Comparison of ENCODE assay signal across 1 cellular context in the genomic region with DNA sequence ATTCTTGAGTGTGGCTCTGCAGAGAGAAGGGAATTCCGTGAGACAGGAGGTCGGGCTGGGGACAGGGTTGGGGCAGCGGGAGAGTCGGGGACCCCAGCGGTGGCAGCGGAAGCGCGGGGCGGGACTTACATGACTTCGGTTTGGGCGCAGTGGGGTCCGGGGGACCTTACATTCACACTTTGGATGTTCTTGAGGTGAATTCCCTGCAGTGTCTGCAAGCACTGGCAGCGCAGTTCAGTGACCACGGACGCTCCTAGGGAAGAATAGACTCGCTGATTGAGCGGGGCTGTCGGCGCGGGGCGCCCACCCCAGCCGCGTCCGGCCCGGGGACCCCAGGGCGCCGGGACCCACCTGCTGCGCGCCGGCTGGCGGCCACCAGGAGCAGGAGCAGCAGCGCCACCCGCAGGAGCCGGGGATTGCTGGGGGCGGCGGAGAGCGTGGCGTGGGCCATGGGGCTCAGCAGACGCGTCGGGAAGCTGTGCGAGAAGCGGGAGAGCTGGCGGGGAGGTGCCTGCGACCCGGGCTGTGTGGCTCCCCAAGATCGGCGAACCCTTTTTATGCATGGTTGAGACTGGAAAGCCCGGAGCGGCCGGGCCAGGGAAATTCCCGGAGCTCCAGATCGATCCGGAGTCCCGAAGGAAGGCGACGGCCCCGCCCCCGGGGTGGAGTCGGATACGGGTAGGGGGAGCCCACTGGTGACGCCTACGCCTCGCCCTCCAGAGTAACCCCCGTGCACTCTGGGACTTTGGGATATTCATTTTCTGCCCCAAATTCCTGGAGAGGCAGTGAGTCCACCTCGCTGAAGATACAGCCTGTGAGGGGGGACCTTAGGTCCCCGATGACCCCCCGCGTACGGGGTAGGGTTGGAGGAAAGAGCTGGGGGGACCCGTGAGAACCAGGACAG.
TF ChIP-seq lines count a peak whose summit lies in the region.

A gene (minus strand): TSS at position 529 of the 904 bp plus-strand sequence. CDS start 78 bp downstream, at position 451.

TF ChIP-seq in K562, 482 proteins besides CTCF, POLR2A, EP300 and RAD21 (continued from another document and continues in another):
- TF ChIP-seq, protein P1, sequence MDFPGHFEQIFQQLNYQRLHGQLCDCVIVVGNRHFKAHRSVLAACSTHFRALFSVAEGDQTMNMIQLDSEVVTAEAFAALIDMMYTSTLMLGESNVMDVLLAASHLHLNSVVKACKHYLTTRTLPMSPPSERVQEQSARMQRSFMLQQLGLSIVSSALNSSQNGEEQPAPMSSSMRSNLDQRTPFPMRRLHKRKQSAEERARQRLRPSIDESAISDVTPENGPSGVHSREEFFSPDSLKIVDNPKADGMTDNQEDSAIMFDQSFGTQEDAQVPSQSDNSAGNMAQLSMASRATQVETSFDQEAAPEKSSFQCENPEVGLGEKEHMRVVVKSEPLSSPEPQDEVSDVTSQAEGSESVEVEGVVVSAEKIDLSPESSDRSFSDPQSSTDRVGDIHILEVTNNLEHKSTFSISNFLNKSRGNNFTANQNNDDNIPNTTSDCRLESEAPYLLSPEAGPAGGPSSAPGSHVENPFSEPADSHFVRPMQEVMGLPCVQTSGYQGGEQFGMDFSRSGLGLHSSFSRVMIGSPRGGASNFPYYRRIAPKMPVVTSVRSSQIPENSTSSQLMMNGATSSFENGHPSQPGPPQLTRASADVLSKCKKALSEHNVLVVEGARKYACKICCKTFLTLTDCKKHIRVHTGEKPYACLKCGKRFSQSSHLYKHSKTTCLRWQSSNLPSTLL (IDR thresholded peaks at IDR 0.05): no peak
- TF ChIP-seq, protein P2, sequence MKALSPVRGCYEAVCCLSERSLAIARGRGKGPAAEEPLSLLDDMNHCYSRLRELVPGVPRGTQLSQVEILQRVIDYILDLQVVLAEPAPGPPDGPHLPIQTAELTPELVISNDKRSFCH (CRISPR knock-in tag; IDR thresholded peaks at IDR 0.05): no peak
- TF ChIP-seq, protein P2 (tag; IDR thresholded peaks at IDR 0.05): no peak
- TF ChIP-seq RUNX1 (IDR thresholded peaks at IDR 0.05; ENCODE audit: low read depth) (no peak), CC2D1A (IDR thresholded peaks at IDR 0.05) (peak; percentile 12; the same call in 1 of the 2 replicates), CTBP1 (IDR thresholded peaks at IDR 0.05; ENCODE audit: borderline replicate concordance) (peak; percentile 45), KDM5B (IDR thresholded peaks at IDR 0.05; ENCODE audit: insufficient replicate concordance, low read depth, low read length) (peak; percentile 71), ZNF197 (CRISPR knock-in tag; IDR thresholded peaks at IDR 0.05; ENCODE audit: low read depth) (no peak), NFYB (IDR thresholded peaks at IDR 0.05; ENCODE audit: extremely low read depth, insufficient read length) (no peak), HSF4 (CRISPR knock-in tag; IDR thresholded peaks at IDR 0.05; ENCODE audit: borderline replicate concordance) (no peak), KLF13 (tag; IDR thresholded peaks at IDR 0.05; ENCODE audit: borderline replicate concordance, low read depth) (no peak), NR2C2 (CRISPR knock-in tag; IDR thresholded peaks at IDR 0.05) (no peak), NR2C2 (tag; IDR thresholded peaks at IDR 0.05) (0 out of 2 replicates have a peak, but pooled peaks have one; percentile 10), SRSF3 (IDR thresholded peaks at IDR 0.05; ENCODE audit: insufficient read depth, low read length) (no peak), CHD2 (IDR thresholded peaks at IDR 0.05; ENCODE audit: low read depth, low read length) (no peak), ILF3 (IDR thresholded peaks at IDR 0.05; ENCODE audit: borderline replicate concordance) (peak; percentile 28; the same call in 1 of the 2 replicates), NFE2 (IDR thresholded peaks at IDR 0.05; ENCODE audit: low read depth) (no peak), SMARCC2 (IDR thresholded peaks at IDR 0.05; ENCODE audit: low read depth) (no peak), ZBTB7A (IDR thresholded peaks at IDR 0.05; ENCODE audit: borderline replicate concordance, control insufficient read depth, low read depth, low read length) (peak; percentile 77; the same call in 1 of the 2 replicates), ZNF707 (CRISPR knock-in tag; conservative IDR thresholded peaks at IDR 0.05) (no peak), BRD4 (IDR thresholded peaks at IDR 0.05) (peak; percentile 48; the same call in 1 of the 2 replicates), NR1H2 (CRISPR knock-in tag; IDR thresholded peaks at IDR 0.05) (no peak), MECOM (CRISPR knock-in tag; IDR thresholded peaks at IDR 0.05) (no peak), ZFX (CRISPR knock-in tag; IDR thresholded peaks at IDR 0.05) (peak; percentile 75), NONO (IDR thresholded peaks at IDR 0.05; ENCODE audit: low read depth in 2 of 2, low read length in 1 of 2) (peak in 1 of 2 experiments; percentile 23; a peak in 1 of 4 replicates), GATA2 (CRISPR knock-in tag; IDR thresholded peaks at IDR 0.05) (no peak), MEF2D (tag; conservative IDR thresholded peaks at IDR 0.05; ENCODE audit: low read depth) (no peak), TCF3 (CRISPR knock-in tag; IDR thresholded peaks at IDR 0.05) (0 out of 2 replicates have a peak, but pooled peaks have one; percentile 5), ZNF699 (CRISPR knock-in tag; IDR thresholded peaks at IDR 0.05; ENCODE audit: insufficient replicate concordance) (no peak), KAT7 (CRISPR knock-in tag; IDR thresholded peaks at IDR 0.05; ENCODE audit: borderline replicate concordance) (no peak), BHLHE40 (IDR thresholded peaks at IDR 0.05; ENCODE audit: low read length) (no peak), HDAC6 (IDR thresholded peaks at IDR 0.05; ENCODE audit: low read depth, low read length) (no peak), FOSL1 (tag; conservative IDR thresholded peaks at IDR 0.05) (no peak), DNMT1 (IDR thresholded peaks at IDR 0.05) (no peak), TBL1XR1 (IDR thresholded peaks at IDR 0.05; ENCODE audit: low read length in 2 of 2) (0 out of 4 replicates have a peak, but pooled peaks of 1 of the 2 experiments have one; percentile 8), FOXA3 (CRISPR knock-in tag; conservative IDR thresholded peaks at IDR 0.05 in 1 of 2, IDR thresholded peaks at IDR 0.05 in 1 of 2) (no peak), BRD9 (IDR thresholded peaks at IDR 0.05; ENCODE audit: low read depth, partially characterized antibody) (peak; percentile 70), ZNF57 (CRISPR knock-in tag; IDR thresholded peaks at IDR 0.05) (no peak), FOXK2 (conservative IDR thresholded peaks at IDR 0.05 in 1 of 2, IDR thresholded peaks at IDR 0.05 in 1 of 2; ENCODE audit: low read depth in 2 of 2) (no peak), MAZ (CRISPR knock-in tag; conservative IDR thresholded peaks at IDR 0.05 in 1 of 2, IDR thresholded peaks at IDR 0.05 in 1 of 2) (peak; percentile 70 to 74; a peak in 3 of 4 replicates), ZNF121 (CRISPR knock-in tag; conservative IDR thresholded peaks at IDR 0.05) (no peak), CCAR2 (IDR thresholded peaks at IDR 0.05; ENCODE audit: low read depth, low read length) (no peak), HIVEP1 (CRISPR knock-in tag; IDR thresholded peaks at IDR 0.05) (no peak), EP400 (IDR thresholded peaks at IDR 0.05) (peak; percentile 89)
- TF ChIP-seq, protein P3, sequence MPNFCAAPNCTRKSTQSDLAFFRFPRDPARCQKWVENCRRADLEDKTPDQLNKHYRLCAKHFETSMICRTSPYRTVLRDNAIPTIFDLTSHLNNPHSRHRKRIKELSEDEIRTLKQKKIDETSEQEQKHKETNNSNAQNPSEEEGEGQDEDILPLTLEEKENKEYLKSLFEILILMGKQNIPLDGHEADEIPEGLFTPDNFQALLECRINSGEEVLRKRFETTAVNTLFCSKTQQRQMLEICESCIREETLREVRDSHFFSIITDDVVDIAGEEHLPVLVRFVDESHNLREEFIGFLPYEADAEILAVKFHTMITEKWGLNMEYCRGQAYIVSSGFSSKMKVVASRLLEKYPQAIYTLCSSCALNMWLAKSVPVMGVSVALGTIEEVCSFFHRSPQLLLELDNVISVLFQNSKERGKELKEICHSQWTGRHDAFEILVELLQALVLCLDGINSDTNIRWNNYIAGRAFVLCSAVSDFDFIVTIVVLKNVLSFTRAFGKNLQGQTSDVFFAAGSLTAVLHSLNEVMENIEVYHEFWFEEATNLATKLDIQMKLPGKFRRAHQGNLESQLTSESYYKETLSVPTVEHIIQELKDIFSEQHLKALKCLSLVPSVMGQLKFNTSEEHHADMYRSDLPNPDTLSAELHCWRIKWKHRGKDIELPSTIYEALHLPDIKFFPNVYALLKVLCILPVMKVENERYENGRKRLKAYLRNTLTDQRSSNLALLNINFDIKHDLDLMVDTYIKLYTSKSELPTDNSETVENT (CRISPR knock-in tag; IDR thresholded peaks at IDR 0.05): 0 out of 2 replicates have a peak, but pooled peaks have one; percentile 59
- TF ChIP-seq, protein P4, sequence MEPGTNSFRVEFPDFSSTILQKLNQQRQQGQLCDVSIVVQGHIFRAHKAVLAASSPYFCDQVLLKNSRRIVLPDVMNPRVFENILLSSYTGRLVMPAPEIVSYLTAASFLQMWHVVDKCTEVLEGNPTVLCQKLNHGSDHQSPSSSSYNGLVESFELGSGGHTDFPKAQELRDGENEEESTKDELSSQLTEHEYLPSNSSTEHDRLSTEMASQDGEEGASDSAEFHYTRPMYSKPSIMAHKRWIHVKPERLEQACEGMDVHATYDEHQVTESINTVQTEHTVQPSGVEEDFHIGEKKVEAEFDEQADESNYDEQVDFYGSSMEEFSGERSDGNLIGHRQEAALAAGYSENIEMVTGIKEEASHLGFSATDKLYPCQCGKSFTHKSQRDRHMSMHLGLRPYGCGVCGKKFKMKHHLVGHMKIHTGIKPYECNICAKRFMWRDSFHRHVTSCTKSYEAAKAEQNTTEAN (CRISPR knock-in tag; IDR thresholded peaks at IDR 0.05): no peak
- TF ChIP-seq, protein P5, sequence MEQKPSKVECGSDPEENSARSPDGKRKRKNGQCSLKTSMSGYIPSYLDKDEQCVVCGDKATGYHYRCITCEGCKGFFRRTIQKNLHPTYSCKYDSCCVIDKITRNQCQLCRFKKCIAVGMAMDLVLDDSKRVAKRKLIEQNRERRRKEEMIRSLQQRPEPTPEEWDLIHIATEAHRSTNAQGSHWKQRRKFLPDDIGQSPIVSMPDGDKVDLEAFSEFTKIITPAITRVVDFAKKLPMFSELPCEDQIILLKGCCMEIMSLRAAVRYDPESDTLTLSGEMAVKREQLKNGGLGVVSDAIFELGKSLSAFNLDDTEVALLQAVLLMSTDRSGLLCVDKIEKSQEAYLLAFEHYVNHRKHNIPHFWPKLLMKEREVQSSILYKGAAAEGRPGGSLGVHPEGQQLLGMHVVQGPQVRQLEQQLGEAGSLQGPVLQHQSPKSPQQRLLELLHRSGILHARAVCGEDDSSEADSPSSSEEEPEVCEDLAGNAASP (IDR thresholded peaks at IDR 0.05): no peak
- TF ChIP-seq, protein P6, sequence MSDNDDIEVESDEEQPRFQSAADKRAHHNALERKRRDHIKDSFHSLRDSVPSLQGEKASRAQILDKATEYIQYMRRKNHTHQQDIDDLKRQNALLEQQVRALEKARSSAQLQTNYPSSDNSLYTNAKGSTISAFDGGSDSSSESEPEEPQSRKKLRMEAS (CRISPR knock-in tag; IDR thresholded peaks at IDR 0.05): peak; percentile 57
- TF ChIP-seq, protein P7, sequence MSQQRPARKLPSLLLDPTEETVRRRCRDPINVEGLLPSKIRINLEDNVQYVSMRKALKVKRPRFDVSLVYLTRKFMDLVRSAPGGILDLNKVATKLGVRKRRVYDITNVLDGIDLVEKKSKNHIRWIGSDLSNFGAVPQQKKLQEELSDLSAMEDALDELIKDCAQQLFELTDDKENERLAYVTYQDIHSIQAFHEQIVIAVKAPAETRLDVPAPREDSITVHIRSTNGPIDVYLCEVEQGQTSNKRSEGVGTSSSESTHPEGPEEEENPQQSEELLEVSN (IDR thresholded peaks at IDR 0.05; ENCODE audit: borderline replicate concordance in 1 of 2, extremely low read depth in 1 of 2, insufficient read depth in 1 of 2, insufficient read length in 1 of 2, low read depth in 1 of 2, low read length in 1 of 2, poor library complexity in 1 of 2, severe bottlenecking in 1 of 2): peak in 1 of 2 experiments; percentile 54
- TF ChIP-seq, protein P8, sequence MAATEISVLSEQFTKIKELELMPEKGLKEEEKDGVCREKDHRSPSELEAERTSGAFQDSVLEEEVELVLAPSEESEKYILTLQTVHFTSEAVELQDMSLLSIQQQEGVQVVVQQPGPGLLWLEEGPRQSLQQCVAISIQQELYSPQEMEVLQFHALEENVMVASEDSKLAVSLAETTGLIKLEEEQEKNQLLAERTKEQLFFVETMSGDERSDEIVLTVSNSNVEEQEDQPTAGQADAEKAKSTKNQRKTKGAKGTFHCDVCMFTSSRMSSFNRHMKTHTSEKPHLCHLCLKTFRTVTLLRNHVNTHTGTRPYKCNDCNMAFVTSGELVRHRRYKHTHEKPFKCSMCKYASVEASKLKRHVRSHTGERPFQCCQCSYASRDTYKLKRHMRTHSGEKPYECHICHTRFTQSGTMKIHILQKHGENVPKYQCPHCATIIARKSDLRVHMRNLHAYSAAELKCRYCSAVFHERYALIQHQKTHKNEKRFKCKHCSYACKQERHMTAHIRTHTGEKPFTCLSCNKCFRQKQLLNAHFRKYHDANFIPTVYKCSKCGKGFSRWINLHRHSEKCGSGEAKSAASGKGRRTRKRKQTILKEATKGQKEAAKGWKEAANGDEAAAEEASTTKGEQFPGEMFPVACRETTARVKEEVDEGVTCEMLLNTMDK (IDR thresholded peaks at IDR 0.05; ENCODE audit: borderline replicate concordance, insufficient read depth, low read depth, low read length, poor library complexity, severe bottlenecking): peak; percentile 45
- TF ChIP-seq, protein P9, sequence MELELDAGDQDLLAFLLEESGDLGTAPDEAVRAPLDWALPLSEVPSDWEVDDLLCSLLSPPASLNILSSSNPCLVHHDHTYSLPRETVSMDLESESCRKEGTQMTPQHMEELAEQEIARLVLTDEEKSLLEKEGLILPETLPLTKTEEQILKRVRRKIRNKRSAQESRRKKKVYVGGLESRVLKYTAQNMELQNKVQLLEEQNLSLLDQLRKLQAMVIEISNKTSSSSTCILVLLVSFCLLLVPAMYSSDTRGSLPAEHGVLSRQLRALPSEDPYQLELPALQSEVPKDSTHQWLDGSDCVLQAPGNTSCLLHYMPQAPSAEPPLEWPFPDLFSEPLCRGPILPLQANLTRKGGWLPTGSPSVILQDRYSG (tag; conservative IDR thresholded peaks at IDR 0.05; ENCODE audit: low read depth): no peak
- TF ChIP-seq, protein P10, sequence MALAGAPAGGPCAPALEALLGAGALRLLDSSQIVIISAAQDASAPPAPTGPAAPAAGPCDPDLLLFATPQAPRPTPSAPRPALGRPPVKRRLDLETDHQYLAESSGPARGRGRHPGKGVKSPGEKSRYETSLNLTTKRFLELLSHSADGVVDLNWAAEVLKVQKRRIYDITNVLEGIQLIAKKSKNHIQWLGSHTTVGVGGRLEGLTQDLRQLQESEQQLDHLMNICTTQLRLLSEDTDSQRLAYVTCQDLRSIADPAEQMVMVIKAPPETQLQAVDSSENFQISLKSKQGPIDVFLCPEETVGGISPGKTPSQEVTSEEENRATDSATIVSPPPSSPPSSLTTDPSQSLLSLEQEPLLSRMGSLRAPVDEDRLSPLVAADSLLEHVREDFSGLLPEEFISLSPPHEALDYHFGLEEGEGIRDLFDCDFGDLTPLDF (CRISPR knock-in tag; IDR thresholded peaks at IDR 0.05): no peak
- TF ChIP-seq, protein P11, sequence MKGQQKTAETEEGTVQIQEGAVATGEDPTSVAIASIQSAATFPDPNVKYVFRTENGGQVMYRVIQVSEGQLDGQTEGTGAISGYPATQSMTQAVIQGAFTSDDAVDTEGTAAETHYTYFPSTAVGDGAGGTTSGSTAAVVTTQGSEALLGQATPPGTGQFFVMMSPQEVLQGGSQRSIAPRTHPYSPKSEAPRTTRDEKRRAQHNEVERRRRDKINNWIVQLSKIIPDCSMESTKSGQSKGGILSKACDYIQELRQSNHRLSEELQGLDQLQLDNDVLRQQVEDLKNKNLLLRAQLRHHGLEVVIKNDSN (CRISPR knock-in tag; IDR thresholded peaks at IDR 0.05): no peak
